8 cellular contexts compared by ENCODE assay signal in genomic region chr14:106844608-106845285, GRCh38.
DNase-seq lines count a peak whose midpoint lies in the region; ATAC-seq and TF ChIP-seq lines count a peak whose summit lies in the region.

No MANE protein-coding gene starts in this region.

- H3K9me3 ChIP-seq in lung (ENCODE audit: control insufficient read depth in 2 of 2, insufficient read depth in 1 of 2, low read length in 1 of 2), result no peaks in the 10 kb centered on the region

- 25 to 29% methylated on average over 56 of the region's 56 CpGs for WGBS in lung, 2 donors

- peaks cover 0 to 13% of the 10 kb centered on the region in 2 donors for H3K4me1 ChIP-seq in lung (ENCODE audit: control insufficient read depth in 2 of 2, insufficient read depth in 2 of 2, low read length in 2 of 2)
- no peaks in the 10 kb centered on the region for H3K4me1 ChIP-seq in GM23338 (ENCODE audit: insufficient read depth)

- no peaks in the 10 kb centered on the region for H3F3A ChIP-seq in GM23338 (replicated peaks; ENCODE audit: low read depth)

- ATAC-seq in GM19023 (IDR thresholded peaks at IDR 0.05; ENCODE audit: unreplicated experiment) (peak; percentile 53), HG03460 (IDR thresholded peaks at IDR 0.05; ENCODE audit: unreplicated experiment) (peak; percentile 38), lung (ENCODE audit: insufficient read depth, low FRiP score) (peak; percentile 64), GM23338 (no peak)
- ATAC-seq in stimulated activated naive B cell treated with anti-CD40 and anti-IgM and Interleukin-4, amounts not matched to agents 10 μg/mL and 1 μg/mL and 100 μg/mL, for 72 hours (replicated peaks), result peak; percentile 78 to 80

- no peaks in the 10 kb centered on the region for H3K27me3 Mint-ChIP-seq in stimulated activated naive B cell treated with anti-CD40 and anti-IgM and Interleukin-4, amounts not matched to agents 10 μg/mL and 1 μg/mL and 100 μg/mL, for 72 hours
- no peaks in the 10 kb centered on the region for H3K27me3 Mint-ChIP-seq in GM23338 (ENCODE audit: insufficient read depth, low read depth, poor library complexity)

- DNase-seq in SW480 (ENCODE audit: low spot score) (peak; percentile 89), lung (ENCODE audit: low spot score) (peak; percentile 76), GM23338 (ENCODE audit: low spot score) (no peak), T1000 (lab: John Stamatoyannopoulos, UW) (no peak)
- DNase-seq in activated naive CD8-positive, alpha-beta T cell treated with anti-CD3 and anti-CD28 coated beads, Interleukin-2, amount 50 U/mL, for 16 hours (ENCODE audit: low read depth, low spot score), result peak; percentile 30
- peak; percentile 79 for DNase-seq in stimulated activated naive B cell treated with anti-CD40 and anti-IgM and Interleukin-4, amounts not matched to agents 10 μg/mL and 1 μg/mL and 100 μg/mL, for 72 hours

- TF ChIP-seq CTCF in lung (IDR thresholded peaks at IDR 0.05; ENCODE audit: control extremely low read depth, extremely low read depth), result no peak
- no peak for TF ChIP-seq CTCF in GM23338 (conservative IDR thresholded peaks at IDR 0.05; ENCODE audit: low read depth in 2 of 2)

- H3K36me3 Mint-ChIP-seq in stimulated activated naive B cell treated with anti-CD40 and anti-IgM and Interleukin-4, amounts not matched to agents 10 μg/mL and 1 μg/mL and 100 μg/mL, for 72 hours, result no peaks in the 10 kb centered on the region
- H3K36me3 Mint-ChIP-seq in GM23338 (ENCODE audit: low read depth), result peaks cover 41% of the 10 kb centered on the region

- H3K27ac ChIP-seq in lung (ENCODE audit: low read depth in 1 of 2, low read length in 1 of 2) (peak overlapping the region in 1 of 2 donors; percentile 87), GM23338 (ENCODE audit: low read depth) (no peak overlapping the region)

- H3K36me3 ChIP-seq in lung (ENCODE audit: control insufficient read depth in 2 of 2, insufficient read depth in 2 of 2, low read length in 2 of 2) (no peaks in the 10 kb centered on the region), GM23338 (ENCODE audit: insufficient read depth) (peaks cover 9% of the 10 kb centered on the region)

- H3K4me3 Mint-ChIP-seq in stimulated activated naive B cell treated with anti-CD40 and anti-IgM and Interleukin-4, amounts not matched to agents 10 μg/mL and 1 μg/mL and 100 μg/mL, for 72 hours, result peak overlapping the region; percentile 98
- no peak overlapping the region for H3K4me3 Mint-ChIP-seq in GM23338

- peak overlapping the region; percentile 99 for H3K27ac Mint-ChIP-seq in stimulated activated naive B cell treated with anti-CD40 and anti-IgM and Interleukin-4, amounts not matched to agents 10 μg/mL and 1 μg/mL and 100 μg/mL, for 72 hours
- H3K27ac Mint-ChIP-seq in GM23338, result no peak overlapping the region

- peaks cover 50 to 70% of the 10 kb centered on the region in 2 donors for H3K4me1 Mint-ChIP-seq in stimulated activated naive B cell treated with anti-CD40 and anti-IgM and Interleukin-4, amounts not matched to agents 10 μg/mL and 1 μg/mL and 100 μg/mL, for 72 hours
- H3K4me1 Mint-ChIP-seq in GM23338, result no peaks in the 10 kb centered on the region

- H3K4me2 ChIP-seq in GM23338, result no peak overlapping the region

- H3K27me3 ChIP-seq in lung (ENCODE audit: control insufficient read depth, insufficient read depth), result no peaks in the 10 kb centered on the region
- no peaks in the 10 kb centered on the region for H3K27me3 ChIP-seq in GM23338 (ENCODE audit: insufficient read depth)

- no peaks in the 10 kb centered on the region for H3K9me3 Mint-ChIP-seq in stimulated activated naive B cell treated with anti-CD40 and anti-IgM and Interleukin-4, amounts not matched to agents 10 μg/mL and 1 μg/mL and 100 μg/mL, for 72 hours
- H3K9me3 Mint-ChIP-seq in GM23338, result peaks cover 98% of the 10 kb centered on the region

- peak overlapping the region; percentile 64 for H3K4me3 ChIP-seq in lung
- H3K4me3 ChIP-seq in GM23338, result no peak overlapping the region

- H4K20me1 ChIP-seq in GM23338 (replicated peaks; ENCODE audit: insufficient read depth), result no peaks in the 10 kb centered on the region

- no peaks in the 10 kb centered on the region for H3K9me2 ChIP-seq in GM23338 (ENCODE audit: insufficient read depth)

- H3K79me2 ChIP-seq in GM23338 (replicated peaks; ENCODE audit: insufficient read depth), result no peaks in the 10 kb centered on the region

- no peak overlapping the region for H2AFZ ChIP-seq in GM23338

TF ChIP-seq in GM23338, 12 proteins besides CTCF, POLR2A, EP300 and RAD21 (continues in another document):
- TF ChIP-seq STAT1 (IDR thresholded peaks at IDR 0.05; ENCODE audit: unreplicated experiment), result no peak
- no peak for TF ChIP-seq ZNF114 (CRISPR knock-in tag; IDR thresholded peaks at IDR 0.05)
- no peak for TF ChIP-seq REST (IDR thresholded peaks at IDR 0.05; ENCODE audit: unreplicated experiment)
- no peak for TF ChIP-seq EZH2 (IDR thresholded peaks at IDR 0.05; ENCODE audit: low read depth, unreplicated experiment)
- no peak for TF ChIP-seq EZH2phosphoT487 (IDR thresholded peaks at IDR 0.05; ENCODE audit: unreplicated experiment)
- TF ChIP-seq CREB1 (CRISPR knock-in tag; IDR thresholded peaks at IDR 0.05; ENCODE audit: low read depth), result no peak
- no peak for TF ChIP-seq ZNF331 (CRISPR knock-in tag; IDR thresholded peaks at IDR 0.05; ENCODE audit: low read depth)
- no peak for TF ChIP-seq POLR2AphosphoS5 (IDR thresholded peaks at IDR 0.05; ENCODE audit: low read depth)

Comparison
In these comparisons a context has a peak if more than half of its experiments do, and no peak if none do; other contexts are left out.
1. DNase-seq: peak in SW480 (single experiment), activated naive CD8-positive, alpha-beta T cell treated with anti-CD3 and anti-CD28 coated beads, Interleukin-2, amount 50 U/mL, for 16 hours (single experiment), lung (single experiment) and stimulated activated naive B cell treated with anti-CD40 and anti-IgM and Interleukin-4, amounts not matched to agents 10 μg/mL and 1 μg/mL and 100 μg/mL, for 72 hours (single experiment); none in GM23338 (single experiment) and T1000 (single experiment).